Comparison of ENCODE assay signal across 8 cellular contexts in genomic region chr7:150631866-150632864, GRCh38. TPM values are rescaled to one million over a fixed set of nuclear protein-coding genes. Genes with fewer than 3 reads are reported as not detected.
DNase-seq lines count a peak whose midpoint lies in the region; ATAC-seq and TF ChIP-seq lines count a peak whose summit lies in the region.

Gene GIMAP6, minus strand, starts transcription at chr7:150632385. Its CDS starts 2,243 bp downstream, at chr7:150630142.

- no peak for TF ChIP-seq CTCF in GM10266 (IDR thresholded peaks at IDR 0.05; ENCODE audit: control insufficient read depth, insufficient read depth, low read depth, missing control alignments)
- TF ChIP-seq CTCF in natural killer cell (IDR thresholded peaks at IDR 0.05): no peak
- TF ChIP-seq CTCF in HFFc6 (IDR thresholded peaks at IDR 0.05): no peak

- H3K27me3 Mint-ChIP-seq in activated naive CD8-positive, alpha-beta T cell treated with anti-CD3 and anti-CD28 coated beads, Interleukin-2, amount 50 U/mL, for 24 hours: no peaks in the 10 kb centered on the region
- H3K27me3 Mint-ChIP-seq in natural killer cell (ENCODE audit: low read depth in 2 of 2) (no peaks in the 10 kb centered on the region), HFFc6 (ENCODE audit: insufficient read depth) (no peaks in the 10 kb centered on the region; the same call in 1 of the 2 replicates)

- peak within 1 kb of the TSS; percentile 92 for H3K27ac Mint-ChIP-seq in activated naive CD8-positive, alpha-beta T cell treated with anti-CD3 and anti-CD28 coated beads, Interleukin-2, amount 50 U/mL, for 24 hours
- H3K27ac Mint-ChIP-seq in natural killer cell: peak within 1 kb of the TSS; percentile 72 to 93
- H3K27ac Mint-ChIP-seq in HFFc6: no peak within 1 kb of the TSS

- H3K36me3 Mint-ChIP-seq in activated naive CD8-positive, alpha-beta T cell treated with anti-CD3 and anti-CD28 coated beads, Interleukin-2, amount 50 U/mL, for 24 hours (ENCODE audit: low read depth): peaks cover 48% of the 10 kb centered on the region
- H3K36me3 Mint-ChIP-seq in natural killer cell (peaks cover 13% of the 10 kb centered on the region), HFFc6 (ENCODE audit: low read depth) (no peaks in the 10 kb centered on the region)

- intact Hi-C loops in natural killer cell (cut with micrococcal nuclease): loop anchor here (2.0 to 5.0 kb wide), 4 partner anchors 35 to 125 kb away; partner anchors contain the start of genes GIMAP2 and GIMAP4

- H3K4me1 Mint-ChIP-seq in activated naive CD8-positive, alpha-beta T cell treated with anti-CD3 and anti-CD28 coated beads, Interleukin-2, amount 50 U/mL, for 24 hours: peaks cover 72% of the 10 kb centered on the region
- H3K4me1 Mint-ChIP-seq in natural killer cell: peaks cover 56 to 79% of the 10 kb centered on the region in 2 donors
- H3K4me1 Mint-ChIP-seq in HFFc6 (ENCODE audit: low read depth): no peaks in the 10 kb centered on the region

- peaks cover 9% of the 10 kb centered on the region for H3K9me3 Mint-ChIP-seq in activated naive CD8-positive, alpha-beta T cell treated with anti-CD3 and anti-CD28 coated beads, Interleukin-2, amount 50 U/mL, for 24 hours
- H3K9me3 Mint-ChIP-seq in natural killer cell (peaks cover 0 to 2% of the 10 kb centered on the region in 2 donors), HFFc6 (peaks cover 64% of the 10 kb centered on the region)

- DNase-seq in GM10266 (ENCODE audit: extremely low spot score): peak; percentile 47
- DNase-seq in RPMI7951 (ENCODE audit: low read depth): peak; percentile 3
- peak; percentile 50 for DNase-seq in activated naive CD8-positive, alpha-beta T cell treated with anti-CD3 and anti-CD28 coated beads, Interleukin-2, amount 50 U/mL, for 24 hours
- no peak for DNase-seq in natural killer cell
- no peak for DNase-seq in NCI-H526 treated with DMSO at 0.1 percent for 48 hours (lab: John Stamatoyannopoulos, UW)
- DNase-seq in HFFc6: no peak
- no peak for DNase-seq in cerebellar cortex (ENCODE audit: low spot score)

- ATAC-seq in HG02571 (IDR thresholded peaks at IDR 0.05; ENCODE audit: unreplicated experiment) (peak; percentile 84), natural killer cell (peak; percentile 66 to 76 (median 66))
- peak; percentile 83 for ATAC-seq in activated naive CD8-positive, alpha-beta T cell treated with anti-CD3 and anti-CD28 coated beads, Interleukin-2, amount 50 U/mL, for 24 hours

- H3K4me3 Mint-ChIP-seq in activated naive CD8-positive, alpha-beta T cell treated with anti-CD3 and anti-CD28 coated beads, Interleukin-2, amount 50 U/mL, for 24 hours: peak within 1 kb of the TSS; percentile 98
- H3K4me3 Mint-ChIP-seq in natural killer cell: peak within 1 kb of the TSS; percentile 86
- no peak within 1 kb of the TSS for H3K4me3 Mint-ChIP-seq in HFFc6

RNA-seq across cellular contexts. Expression of gene GIMAP6, which starts in this region (rescaled TPM):
- total RNA-seq in RPMI7951 (2014; rRNA removed; shearing (Covaris generic)): 0.48 TPM in 1 of 2 replicates, not detected in the other
- total RNA-seq in natural killer cell: 100 to 1,000 TPM in 1 of 3 donors, 10 to 100 TPM in 2; 39.7 to 100 (median 51.9) TPM
- not detected for total RNA-seq in HFFc6 (2021; fragmentation: NEBNext Ultra II Directional; extraction: Animal tissue kit (Norgen Biotek cat#: 25700))

Comparison
In these comparisons a context has a peak if more than half of its experiments do, and no peak if none do; other contexts are left out.
1. RNA of gene GIMAP6 (total RNA-seq): 39.7 to 100 TPM in natural killer cell; 0.48 TPM in RPMI7951 and not detected in HFFc6; every median in the first group is over 10 times any median in the second.
2. Peak in DNase-seq in RPMI7951; RNA of the gene not detected or under 1 TPM.
3. DNase-seq: peak in GM10266 (single experiment) and activated naive CD8-positive, alpha-beta T cell treated with anti-CD3 and anti-CD28 coated beads, Interleukin-2, amount 50 U/mL, for 24 hours (single experiment); none in natural killer cell (single experiment), NCI-H526 treated with DMSO at 0.1 percent for 48 hours (single experiment), HFFc6 (single experiment) and cerebellar cortex (single experiment).
4. Peak in every context shown above with its lines, with median percentiles within 50 percentile points of each other: ATAC-seq.